ENCODE assay signal across 20 cellular contexts in genomic region chr7:65235586-65235985, GRCh38.
"Had no signal": no experiment of that assay in that cellular context is flagged by ENCODE, and none has a peak within 500 bp of the region (broad histone marks: within the 10 kb centered on the region; RNA-seq: fewer than 3 reads in every experiment).

No MANE protein-coding gene starts in this region.

- H3K36me3 ChIP-seq: cardiac muscle cell, neural progenitor cell, ovary had no signal

- H3K4me2 ChIP-seq: hepatocyte, neural progenitor cell had no signal

- H2AFZ ChIP-seq: hepatocyte, neural progenitor cell had no signal

- H3K36me3 Mint-ChIP-seq: activated naive CD8-positive, alpha-beta T cell treated with anti-CD3 and anti-CD28 coated beads, Interleukin-2, amount 10 ng/mL, durations not matched to agents 7 days and 5 days; neural progenitor cell; stimulated activated naive B cell treated with anti-CD40 and anti-IgM and Interleukin-4, amounts not matched to agents 10 μg/mL and 1 μg/mL and 100 μg/mL, for 72 hours had no signal

- H3K9me3 ChIP-seq: ovary had no signal

- H3K9me3 Mint-ChIP-seq: activated B cell treated with CpG ODN at 0.5 μM for 24 hours; activated CD8-positive, alpha-beta T cell treated with anti-CD3 and anti-CD28 coated beads for 36 hours; activated naive CD8-positive, alpha-beta T cell treated with anti-CD3 and anti-CD28 coated beads, Interleukin-2, amount 10 ng/mL, durations not matched to agents 7 days and 5 days; activated T-helper 17 cell treated with anti-CD3 and anti-CD28 coated beads, Interleukin-2, amount 50 U/mL, for 72 hours; neural progenitor cell; T-helper 2 cell treated with Interferon-gamma antibody and Interleukin-4, amounts not matched to agents 5 μg/mL and 100 μg/mL, for 36 hours had no signal

- H3K9ac ChIP-seq: neural progenitor cell had no signal

- H3K27ac Mint-ChIP-seq: activated B cell treated with CpG ODN at 0.5 μM for 24 hours; activated CD8-positive, alpha-beta T cell treated with anti-CD3 and anti-CD28 coated beads for 36 hours; activated naive CD8-positive, alpha-beta T cell treated with anti-CD3 and anti-CD28 coated beads, Interleukin-2, amount 10 ng/mL, durations not matched to agents 7 days and 5 days; activated T-helper 17 cell treated with anti-CD3 and anti-CD28 coated beads, Interleukin-2, amount 50 U/mL, for 72 hours; dendritic cell treated with granulocyte-macrophage colony-stimulating factor and Interleukin-4, amounts not matched to agents 40 ng/mL and 50 ng/mL, for 4 days; neural progenitor cell; stimulated activated naive B cell treated with anti-CD40 and anti-IgM and Interleukin-4, amounts not matched to agents 10 μg/mL and 1 μg/mL and 100 μg/mL, for 72 hours; T-helper 2 cell treated with Interferon-gamma antibody and Interleukin-4, amounts not matched to agents 5 μg/mL and 100 μg/mL, for 36 hours had no signal

- H3K27me3 ChIP-seq: hepatocyte, ovary had no signal

- H3K4me1 ChIP-seq: foreskin keratinocyte had no signal

- H3K4me3 Mint-ChIP-seq: activated B cell treated with CpG ODN at 0.5 μM for 24 hours; activated CD8-positive, alpha-beta T cell treated with anti-CD3 and anti-CD28 coated beads for 36 hours; activated naive CD8-positive, alpha-beta T cell treated with anti-CD3 and anti-CD28 coated beads, Interleukin-2, amount 10 ng/mL, durations not matched to agents 7 days and 5 days; activated T-helper 17 cell treated with anti-CD3 and anti-CD28 coated beads, Interleukin-2, amount 50 U/mL, for 72 hours; dendritic cell treated with granulocyte-macrophage colony-stimulating factor and Interleukin-4, amounts not matched to agents 40 ng/mL and 50 ng/mL, for 4 days; neural progenitor cell; stimulated activated naive B cell treated with anti-CD40 and anti-IgM and Interleukin-4, amounts not matched to agents 10 μg/mL and 1 μg/mL and 100 μg/mL, for 72 hours; T-helper 2 cell treated with Interferon-gamma antibody and Interleukin-4, amounts not matched to agents 5 μg/mL and 100 μg/mL, for 36 hours had no signal

- H3K27ac ChIP-seq: cardiac muscle cell, epithelial cell of prostate, foreskin keratinocyte, hepatocyte, neural progenitor cell, ovary had no signal

- H3K79me2 ChIP-seq: hepatocyte had no signal

- DNase-seq: activated B cell treated with CpG ODN at 0.5 μM for 24 hours; activated CD4-positive, alpha-beta T cell treated with anti-CD3 and anti-CD28 coated beads for 4 hours; activated CD8-positive, alpha-beta T cell treated with anti-CD3 and anti-CD28 coated beads for 36 hours; activated naive CD4-positive, alpha-beta T cell treated with Interleukin-2 at 50 U/mL for 16 hours; activated naive CD8-positive, alpha-beta T cell treated with anti-CD3 and anti-CD28 coated beads, Interleukin-2, amount 10 ng/mL, durations not matched to agents 7 days and 5 days; activated T-cell treated with anti-CD3 and anti-CD28 coated beads, Interleukin-2, amount 50 U/mL, for 1 hour; amygdala; foreskin keratinocyte; midbrain; ovary; stimulated activated naive B cell treated with anti-CD40 and anti-IgM and Interleukin-4, amounts not matched to agents 10 μg/mL and 1 μg/mL and 100 μg/mL, for 72 hours had no signal

- H3K27me3 Mint-ChIP-seq: activated T-helper 17 cell treated with anti-CD3 and anti-CD28 coated beads, Interleukin-2, amount 50 U/mL, for 72 hours had no signal

- ATAC-seq: activated CD8-positive, alpha-beta T cell treated with anti-CD3 and anti-CD28 coated beads for 36 hours; activated T-helper 17 cell treated with anti-CD3 and anti-CD28 coated beads, Interleukin-2, amount 50 U/mL, for 72 hours; foreskin keratinocyte; left lobe of liver; stimulated activated naive B cell treated with anti-CD40 and anti-IgM and Interleukin-4, amounts not matched to agents 10 μg/mL and 1 μg/mL and 100 μg/mL, for 72 hours had no signal

- H3K4me3 ChIP-seq: cardiac muscle cell, hepatocyte, lung, neural progenitor cell, ovary had no signal
